ENCODE assay signal across 18 cellular contexts in genomic region chr5:16619136-16619535, GRCh38. TPM values are rescaled to one million over a fixed set of nuclear protein-coding genes. Genes with fewer than 3 reads are reported as not detected.
A peak's percentile ranks its signal among the peaks of the same experiment; 100 is the strongest.
DNase-seq lines count a peak whose midpoint lies in the region; ATAC-seq and TF ChIP-seq lines count a peak whose summit lies in the region.
"Had no signal": no experiment of that assay in that cellular context is flagged by ENCODE, and none has a peak within 500 bp of the region (broad histone marks: within the 10 kb centered on the region; RNA-seq: fewer than 3 reads in every experiment).

No MANE protein-coding gene starts in this region.

- no peak for TF ChIP-seq CTCF in HEK293 (tag by site-specific recombination; IDR thresholded peaks at IDR 0.05)

- POLR2A ChIA-PET in HEK293 (lab: Yijun Ruan, JAX): no interaction called here

- H3K36me3 ChIP-seq in HEK293 (ENCODE audit: control insufficient read depth in 2 of 2, insufficient read depth in 1 of 2, low read length in 2 of 2) (peaks cover 0 to 2% of the 10 kb centered on the region in 2 experiments; a peak in 1 of 3 replicates), KOPT-K1 (ENCODE audit: insufficient read depth, low read length) (peaks cover 5% of the 10 kb centered on the region; the same call in 1 of the 2 replicates)

- no peak overlapping the region for H3K4me3 ChIP-seq in HEK293 (ENCODE audit: low read depth, low read length)
- H3K4me3 ChIP-seq: K562 had no signal

- peaks cover 21% of the 10 kb centered on the region for H3K4me1 ChIP-seq in HEK293 (ENCODE audit: control insufficient read depth, insufficient read depth, low read length)

- CTCF ChIA-PET in HEK293 (lab: Yijun Ruan, JAX): interaction anchor here (0.6 kb wide), 1 partner anchor 34 kb away, joined by 3 read pairs; no protein-coding TSS in a partner anchor

- no peaks in the 10 kb centered on the region for H3K27me3 Mint-ChIP-seq in activated naive CD8-positive, alpha-beta T cell treated with anti-CD3 and anti-CD28 coated beads, Interleukin-2, amount 50 U/mL, for 24 hours

- ATAC-seq in GM18861 (IDR thresholded peaks at IDR 0.05; ENCODE audit: unreplicated experiment) (peak; percentile 46), HG02885 (IDR thresholded peaks at IDR 0.05; ENCODE audit: poor library complexity, unreplicated experiment) (no peak)
- no peak for ATAC-seq in activated naive CD8-positive, alpha-beta T cell treated with anti-CD3 and anti-CD28 coated beads, Interleukin-2, amount 50 U/mL, for 24 hours
- ATAC-seq: HCT116, K562 had no signal

- DNase-seq in renal cortical epithelial cell (ENCODE audit: low read depth) (peak; percentile 86), NCI-H1694 (lab: John Stamatoyannopoulos, UW) (no peak)
- DNase-seq in activated naive CD8-positive, alpha-beta T cell treated with anti-CD3 and anti-CD28 coated beads, Interleukin-2, amount 50 U/mL, for 24 hours: no peak
- DNase-seq: DMS79, GOT3, NCI-H1105, NCI-H1694 treated with DMSO at 0.1 percent for 48 hours, NCI-H774, OCI-M1, Right ventricle myocardium superior, SW 1271 had no signal

- H3K9me3 Mint-ChIP-seq in activated naive CD8-positive, alpha-beta T cell treated with anti-CD3 and anti-CD28 coated beads, Interleukin-2, amount 50 U/mL, for 24 hours: no peaks in the 10 kb centered on the region

- peaks cover 10% of the 10 kb centered on the region for H3K36me3 Mint-ChIP-seq in activated naive CD8-positive, alpha-beta T cell treated with anti-CD3 and anti-CD28 coated beads, Interleukin-2, amount 50 U/mL, for 24 hours (ENCODE audit: low read depth)

- no peak overlapping the region for H3K27ac ChIP-seq in HEK293 (ENCODE audit: extremely low read depth, low read depth, low read length)
- H3K27ac ChIP-seq in KOPT-K1 (ENCODE audit: low read depth, low read length, poor library complexity, severe bottlenecking): peak overlapping the region; percentile 99
- H3K27ac ChIP-seq: C4-2B had no signal

- peaks cover 16% of the 10 kb centered on the region for H3K4me1 Mint-ChIP-seq in activated naive CD8-positive, alpha-beta T cell treated with anti-CD3 and anti-CD28 coated beads, Interleukin-2, amount 50 U/mL, for 24 hours

- no peak overlapping the region for H3K27ac Mint-ChIP-seq in activated naive CD8-positive, alpha-beta T cell treated with anti-CD3 and anti-CD28 coated beads, Interleukin-2, amount 50 U/mL, for 24 hours

- H3K4me3 Mint-ChIP-seq in activated naive CD8-positive, alpha-beta T cell treated with anti-CD3 and anti-CD28 coated beads, Interleukin-2, amount 50 U/mL, for 24 hours: no peak overlapping the region

- H3K9me3 ChIP-seq in HEK293 (ENCODE audit: control insufficient read depth, insufficient read depth, low read depth, low read length) (no peaks in the 10 kb centered on the region), KOPT-K1 (ENCODE audit: insufficient read depth, low read length, poor library complexity, severe bottlenecking) (no peaks in the 10 kb centered on the region)

TF ChIP-seq in HEK293, 187 proteins besides CTCF, POLR2A, EP300 and RAD21:
- TF ChIP-seq ZNF776 (tag by site-specific recombination; IDR thresholded peaks at IDR 0.05; ENCODE audit: borderline replicate concordance) (no peak), OSR2 (tag by site-specific recombination; IDR thresholded peaks at IDR 0.05) (peak; percentile 12; the same call in 1 of the 2 replicates), SALL2 (tag by site-specific recombination; IDR thresholded peaks at IDR 0.05; ENCODE audit: borderline replicate concordance) (no peak), KLF1 (tag by site-specific recombination; IDR thresholded peaks at IDR 0.05) (no peak), ZNF350 (tag by site-specific recombination; IDR thresholded peaks at IDR 0.05) (no peak)
TF ChIP-seq in HEK293: peak in this region for 1.

RNA-seq across cellular contexts. Expression of gene RETREG1, which starts 2.3 kb away (rescaled TPM):
- total RNA-seq in renal cortical epithelial cell: 123 and 175 TPM in 2 replicates
